Comparison of ENCODE assay signal across 7 cellular contexts in genomic region chr3:133295199-133295901, GRCh38.
DNase-seq lines count a peak whose midpoint lies in the region; ATAC-seq and TF ChIP-seq lines count a peak whose summit lies in the region.

No MANE protein-coding gene starts in this region.

- no peaks in the 10 kb centered on the region for H3K9me2 ChIP-seq in HCT116 (ENCODE audit: insufficient read depth)

- RAD21 ChIA-PET in HCT116 (lab: Charles Lee; ENCODE audit: low non-redundant PET in 1 of 2, low total read pairs in 2 of 2, uncharacterized antibody in 2 of 2, unreplicated experiment in 2 of 2) = no interaction called here

- TF ChIP-seq POLR2A in HCT116 (IDR thresholded peaks at IDR 0.05; ENCODE audit: borderline replicate concordance, extremely low read depth, insufficient read depth, insufficient read length) = no peak

- DNase-seq in GM13976 (ENCODE audit: low spot score) (peak; percentile 6), HCT116 (ENCODE audit: low read depth, low spot score) (no peak), RPMI7951 (ENCODE audit: low read depth) (peak; percentile 6), kidney tubule cell (ENCODE audit: low spot score) (peak; percentile 69), NCI-H82 treated with DMSO at 0.1 percent for 48 hours (lab: John Stamatoyannopoulos, UW; ENCODE audit: unreplicated experiment) (no peak), caudate nucleus (lab: John Stamatoyannopoulos, UW) (no peak), medulla oblongata (ENCODE audit: extremely low spot score) (no peak)

- TF ChIP-seq CTCF in GM13976 (IDR thresholded peaks at IDR 0.05; ENCODE audit: borderline replicate concordance, control extremely low read depth, extremely low read depth, insufficient read depth, missing control alignments) (no peak), HCT116 (IDR thresholded peaks at IDR 0.05 in 2 of 3, conservative IDR thresholded peaks at IDR 0.05 in 1 of 3; ENCODE audit: borderline replicate concordance in 1 of 3, insufficient read depth in 1 of 3, low read depth in 2 of 3, low read length in 2 of 3) (no peak)

- H4K20me1 ChIP-seq in HCT116 (ENCODE audit: insufficient read depth) = no peaks in the 10 kb centered on the region

- H3K4me2 ChIP-seq in HCT116 (ENCODE audit: low read length) = no peak overlapping the region; the same call in 1 of the 2 replicates

- intact Hi-C loops in HCT116 (cut with micrococcal nuclease) = no loop called here

- peaks cover 3 to 7% of the 10 kb centered on the region in 2 experiments; a peak in 3 of 4 replicates for H3K4me1 ChIP-seq in HCT116 (ENCODE audit: control insufficient read depth in 1 of 2, insufficient read depth in 2 of 2, low read length in 2 of 2)

- H3K36me3 ChIP-seq in HCT116 (ENCODE audit: control insufficient read depth in 1 of 2, insufficient read depth in 2 of 2, low read length in 2 of 2) = no peaks in the 10 kb centered on the region

- H3K79me2 ChIP-seq in HCT116 (ENCODE audit: insufficient read depth, low read length) = no peaks in the 10 kb centered on the region

- ATAC-seq in HCT116 = no peak

- CTCF ChIA-PET in HCT116 (lab: Charles Lee) = no interaction called here

- H3K4me3 ChIP-seq in HCT116 (replicated peaks in 1 of 2; ENCODE audit: low read depth in 1 of 2, low read length in 2 of 2) = no peak overlapping the region

- H2AFZ ChIP-seq in HCT116 (ENCODE audit: low read depth, low read length, poor library complexity, severe bottlenecking) = no peak overlapping the region

- no peak overlapping the region for H3K9ac ChIP-seq in HCT116 (ENCODE audit: low read length)

- TF ChIP-seq RAD21 in HCT116 (IDR thresholded peaks at IDR 0.05; ENCODE audit: low read depth) = no peak

- H3K27ac ChIP-seq in HCT116 (ENCODE audit: low read depth, low read length) (no peak overlapping the region), caudate nucleus (ENCODE audit: low read depth, low read length) (no peak overlapping the region)

- in situ Hi-C loops in GM13976 (cut with MboI; ENCODE audit: low sequenced_read_pairs, unreplicated experiment) = no loop called here

- BruUV-seq in HCT116 (replicated peaks; lab: Mats Ljungman, UMichigan) = no TSS peak

- H3K9me3 ChIP-seq in HCT116 (ENCODE audit: control insufficient read depth in 1 of 2, insufficient read depth in 1 of 2, low read depth in 1 of 2, low read length in 2 of 2) = no peaks in the 10 kb centered on the region

- peaks cover 85% of the 10 kb centered on the region for H3K27me3 ChIP-seq in HCT116 (ENCODE audit: insufficient read depth, low read length)

- POLR2A ChIA-PET in HCT116 (lab: Charles Lee) = no interaction called here

TF ChIP-seq in HCT116, 20 proteins besides CTCF, POLR2A, EP300 and RAD21:
- TF ChIP-seq SIN3A (IDR thresholded peaks at IDR 0.05; ENCODE audit: low read depth) (no peak), ATF3 (IDR thresholded peaks at IDR 0.05) (no peak), CBX3 (IDR thresholded peaks at IDR 0.05; ENCODE audit: low read depth) (no peak), JUND (IDR thresholded peaks at IDR 0.05) (peak; percentile 22; the same call in 1 of the 2 replicates), ELF1 (IDR thresholded peaks at IDR 0.05; ENCODE audit: borderline replicate concordance, low read depth) (no peak), EZH2phosphoT487 (IDR thresholded peaks at IDR 0.05; ENCODE audit: borderline replicate concordance) (no peak), FOSL1 (IDR thresholded peaks at IDR 0.05; ENCODE audit: low read depth) (peak; percentile 50)
- TF ChIP-seq, protein P1, sequence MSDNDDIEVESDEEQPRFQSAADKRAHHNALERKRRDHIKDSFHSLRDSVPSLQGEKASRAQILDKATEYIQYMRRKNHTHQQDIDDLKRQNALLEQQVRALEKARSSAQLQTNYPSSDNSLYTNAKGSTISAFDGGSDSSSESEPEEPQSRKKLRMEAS (IDR thresholded peaks at IDR 0.05) = 0 out of 2 replicates have a peak, but pooled peaks have one; percentile 33
TF ChIP-seq in HCT116: peak in this region for 3.

Comparison
In these comparisons a context has a peak if more than half of its experiments do, and no peak if none do; other contexts are left out.
1. DNase-seq: peak in GM13976 (single experiment), RPMI7951 (single experiment) and kidney tubule cell (single experiment); none in HCT116 (single experiment), NCI-H82 treated with DMSO at 0.1 percent for 48 hours (single experiment), caudate nucleus (0 of 61) and medulla oblongata (single experiment).